8 cellular contexts compared by ENCODE assay signal in genomic region chr17:10295728-10296343, GRCh38.
DNase-seq lines count a peak whose midpoint lies in the region; ATAC-seq and TF ChIP-seq lines count a peak whose summit lies in the region.

No MANE protein-coding gene starts in this region.

- H3K9ac ChIP-seq in IMR-90 (ENCODE audit: low read depth, low read length) (no peak overlapping the region), neuronal stem cell (ENCODE audit: low read depth, low read length, poor library complexity) (no peak overlapping the region)

- DNase-seq in GF-D8 (lab: John Stamatoyannopoulos, UW) = peak; percentile 26
- peak; percentile 33 for DNase-seq in IMR-90
- DNase-seq in UCSD-AML1 (lab: John Stamatoyannopoulos, UW; ENCODE audit: unreplicated experiment) = peak; percentile 66
- no peak for DNase-seq in esophagus muscularis mucosa (ENCODE audit: extremely low spot score)
- peak; percentile 62 for DNase-seq in neuronal stem cell (ENCODE audit: low spot score)
- no peak for DNase-seq in ureter (ENCODE audit: low spot score)

- no peak overlapping the region for H3K56ac ChIP-seq in IMR-90 (ENCODE audit: extremely low read depth, insufficient read depth, low read length)

- H3K14ac ChIP-seq in IMR-90 (replicated peaks; ENCODE audit: low read depth, low read length) (no peak overlapping the region), neuronal stem cell (ENCODE audit: low read length) (no peak overlapping the region)

- H2BK5ac ChIP-seq in IMR-90 (ENCODE audit: low read depth, low read length, poor library complexity, severe bottlenecking) (no peak overlapping the region), neuronal stem cell (ENCODE audit: low read length) (no peak overlapping the region)

- H2AFZ ChIP-seq in IMR-90 (replicated peaks; ENCODE audit: low read length, poor library complexity) (no peak overlapping the region), neuronal stem cell (ENCODE audit: low read length) (no peak overlapping the region)

- H4K91ac ChIP-seq in IMR-90 (ENCODE audit: insufficient read depth, low read depth, low read length) (no peak overlapping the region), neuronal stem cell (ENCODE audit: low read depth, low read length, poor library complexity) (no peak overlapping the region)

- H3K4me2 ChIP-seq in IMR-90 (ENCODE audit: low read depth, low read length) (no peak overlapping the region), neuronal stem cell (ENCODE audit: insufficient read depth, low read length, poor library complexity, severe bottlenecking) (no peak overlapping the region)

- H2BK120ac ChIP-seq in IMR-90 (ENCODE audit: low read depth, low read length) (no peak overlapping the region), neuronal stem cell (ENCODE audit: low read depth, low read length) (no peak overlapping the region)

- no peak overlapping the region for H2AK9ac ChIP-seq in IMR-90 (replicated peaks; ENCODE audit: low read depth, low read length, poor library complexity)

- H3K9me3 ChIP-seq in IMR-90 (ENCODE audit: control insufficient read depth, insufficient read depth, low read length) (no peaks in the 10 kb centered on the region), esophagus muscularis mucosa (no peaks in the 10 kb centered on the region), neuronal stem cell (replicated peaks in 1 of 2; ENCODE audit: control insufficient read depth in 2 of 2, insufficient read depth in 1 of 2, low read depth in 1 of 2, low read length in 2 of 2) (no peaks in the 10 kb centered on the region)

- WGBS in IMR-90 (ENCODE audit: extremely low coverage in 2 of 2, insufficient read length in 1 of 2), 2 experiments = no CpG with 5 or more reads among the region's 5 CpGs
- WGBS in esophagus muscularis mucosa = 42% methylated on average over 5 of the region's 5 CpGs
- WGBS in neuronal stem cell (ENCODE audit: extremely low coverage in 2 of 2, insufficient read length in 2 of 2, insufficient replicate concordance in 1 of 2), 2 donors = no CpG with 5 or more reads among the region's 5 CpGs

- H4K8ac ChIP-seq in IMR-90 (ENCODE audit: low read depth in 2 of 2, low read length in 2 of 2) (no peak overlapping the region), neuronal stem cell (ENCODE audit: low read depth, low read length) (no peak overlapping the region)

- no peaks in the 10 kb centered on the region for H4K20me1 ChIP-seq in IMR-90 (ENCODE audit: insufficient read depth, low read length)

- POLR2A ChIA-PET in IMR-90 (lab: Charles Lee; ENCODE audit: unreplicated experiment) = no interaction called here

- H3K9me1 ChIP-seq in IMR-90 (ENCODE audit: insufficient read depth, low read length) = no peaks in the 10 kb centered on the region

- H3K4me1 ChIP-seq in IMR-90 (ENCODE audit: control insufficient read depth, insufficient read depth, low read length) (no peaks in the 10 kb centered on the region; the same call in 1 of the 2 replicates), esophagus muscularis mucosa (peaks cover 0 to 10% (median 0%) of the 10 kb centered on the region in 4 donors), neuronal stem cell (ENCODE audit: control insufficient read depth in 2 of 2, insufficient read depth in 1 of 2, low read depth in 1 of 2, low read length in 2 of 2) (no peaks in the 10 kb centered on the region)

- H2BK15ac ChIP-seq in IMR-90 (ENCODE audit: low read depth, low read length) (no peak overlapping the region), neuronal stem cell (ENCODE audit: low read length) (no peak overlapping the region)

- no peak overlapping the region for H3K23ac ChIP-seq in IMR-90 (ENCODE audit: low read depth, low read length)
- no peak overlapping the region for H3K23ac ChIP-seq in neuronal stem cell (ENCODE audit: low read depth, low read length, poor library complexity)

- peak; percentile 61 for TF ChIP-seq RAD21 in IMR-90 (IDR thresholded peaks at IDR 0.05; ENCODE audit: low read length)

- TF ChIP-seq CTCF in 22Rv1 (IDR thresholded peaks at IDR 0.05) (peak; percentile 74), IMR-90 (conservative IDR thresholded peaks at IDR 0.05; ENCODE audit: low read depth, low read length) (peak; percentile 66), esophagus muscularis mucosa (IDR thresholded peaks at IDR 0.05) (peak; percentile 45 to 60 (median 54))

- dilution Hi-C loops in IMR-90 (cut with HindIII; ENCODE audit: low sequenced_read_pairs, unreplicated experiment) = no loop called here

- H3K27ac ChIP-seq in 22Rv1 (no peak overlapping the region), IMR-90 (ENCODE audit: insufficient read depth, low read length) (no peak overlapping the region), esophagus muscularis mucosa (replicated peaks in 1 of 4) (no peak overlapping the region), neuronal stem cell (replicated peaks; ENCODE audit: low read length) (no peak overlapping the region)

- H2AK5ac ChIP-seq in IMR-90 (ENCODE audit: low read depth, low read length) (no peak overlapping the region), neuronal stem cell (ENCODE audit: low read depth, low read length) (peak overlapping the region; percentile 8)

- no TSS peak for BruUV-seq in IMR-90 (replicated peaks; lab: Mats Ljungman, UMichigan)

- 0 out of 2 replicates have a peak, but pooled peaks cover 2% of the 10 kb centered on the region for H3K27me3 ChIP-seq in IMR-90 (ENCODE audit: control insufficient read depth, insufficient read depth, low read length)
- peaks cover 0 to 16% (median 0%) of the 10 kb centered on the region in 4 donors for H3K27me3 ChIP-seq in esophagus muscularis mucosa
- H3K27me3 ChIP-seq in neuronal stem cell (ENCODE audit: control insufficient read depth in 3 of 3, insufficient read depth in 3 of 3, low read depth in 1 of 3, low read length in 3 of 3) = no peaks in the 10 kb centered on the region

- H3K36me3 ChIP-seq in IMR-90 (ENCODE audit: control insufficient read depth, insufficient read depth, low read length) = no peaks in the 10 kb centered on the region
- H3K36me3 ChIP-seq in esophagus muscularis mucosa = no peaks in the 10 kb centered on the region
- no peaks in the 10 kb centered on the region for H3K36me3 ChIP-seq in neuronal stem cell (replicated peaks in 1 of 2; ENCODE audit: control insufficient read depth in 2 of 2, insufficient read depth in 2 of 2, low read length in 2 of 2)

- no peak overlapping the region for H3K18ac ChIP-seq in IMR-90 (ENCODE audit: low read depth, low read length)
- H3K18ac ChIP-seq in neuronal stem cell (ENCODE audit: low read length) = no peak overlapping the region

- no peaks in the 10 kb centered on the region for H3K79me1 ChIP-seq in IMR-90 (ENCODE audit: low read depth in 1 of 2, low read length in 2 of 2)
- no peaks in the 10 kb centered on the region for H3K79me1 ChIP-seq in neuronal stem cell (ENCODE audit: low read depth, low read length)

- TF ChIP-seq POLR2A in IMR-90 (IDR thresholded peaks at IDR 0.05; ENCODE audit: low read depth, low read length) = no peak
- TF ChIP-seq POLR2A in esophagus muscularis mucosa (IDR thresholded peaks at IDR 0.05; ENCODE audit: low read depth) = no peak

- H2BK20ac ChIP-seq in IMR-90 (ENCODE audit: low read depth, low read length) = no peak overlapping the region

- ATAC-seq in IMR-90 (ENCODE audit: low read depth) = peak; percentile 73
- no peak for ATAC-seq in GM21526 (IDR thresholded peaks at IDR 0.05; ENCODE audit: low FRiP score, unreplicated experiment)

- intact Hi-C loops in IMR-90 (cut with micrococcal nuclease) = loop anchor here (10.0 kb wide), 1 partner anchor 319 kb away; no protein-coding TSS in a partner anchor
- intact Hi-C loops in esophagus muscularis mucosa (cut with DNase I) = no loop called here

- H4K5ac ChIP-seq in IMR-90 (ENCODE audit: low read depth, low read length) = no peak overlapping the region

- H2BK12ac ChIP-seq in neuronal stem cell (ENCODE audit: low read length) = no peak overlapping the region

- H3K4ac ChIP-seq in IMR-90 (ENCODE audit: low read depth, low read length) (no peak overlapping the region), neuronal stem cell (ENCODE audit: low read length) (no peak overlapping the region)

- no peak for TF ChIP-seq EP300 in esophagus muscularis mucosa (IDR thresholded peaks at IDR 0.05)

- CTCF ChIA-PET in IMR-90 (lab: Yijun Ruan, JAX) = interaction anchor here (1.1 kb wide), 1 partner anchor 321 kb away, joined by 3 read pairs; no protein-coding TSS in a partner anchor

- no peak overlapping the region for H3K4me3 ChIP-seq in IMR-90 (ENCODE audit: insufficient read depth, low read depth, low read length)
- no peak overlapping the region for H3K4me3 ChIP-seq in esophagus muscularis mucosa
- no peak overlapping the region for H3K4me3 ChIP-seq in neuronal stem cell (ENCODE audit: low read length in 2 of 2)

- in situ Hi-C loops in IMR-90 (cut with MboI; ENCODE audit: low sequenced_read_pairs) = no loop called here

TF ChIP-seq in IMR-90, 13 proteins besides CTCF, POLR2A, EP300 and RAD21:
- TF ChIP-seq NFE2L2 (IDR thresholded peaks at IDR 0.05; ENCODE audit: low read depth, low read length) (no peak), MXI1 (IDR thresholded peaks at IDR 0.05; ENCODE audit: borderline replicate concordance, low read depth, low read length) (no peak), USF2 (IDR thresholded peaks at IDR 0.05; ENCODE audit: low read depth, low read length) (no peak), SMC3 (IDR thresholded peaks at IDR 0.05; ENCODE audit: low read depth, low read length) (peak; percentile 58), MAFK (IDR thresholded peaks at IDR 0.05; ENCODE audit: low read depth, low read length) (no peak), CEBPB (IDR thresholded peaks at IDR 0.05; ENCODE audit: low read depth, low read length) (peak; percentile 68; the same call in 1 of the 2 replicates), ELK1 (IDR thresholded peaks at IDR 0.05; ENCODE audit: borderline replicate concordance, low read depth, low read length) (no peak)

Comparison
In these comparisons a context has a peak if more than half of its experiments do, and no peak if none do; other contexts are left out.
1. DNase-seq: peak in GF-D8 (single experiment), IMR-90 (single experiment), UCSD-AML1 (single experiment) and neuronal stem cell (single experiment); none in esophagus muscularis mucosa (single experiment) and ureter (single experiment).
2. Peak in every context shown above with its lines, with median percentiles within 50 percentile points of each other: CTCF ChIP-seq.